In the genomic region with DNA sequence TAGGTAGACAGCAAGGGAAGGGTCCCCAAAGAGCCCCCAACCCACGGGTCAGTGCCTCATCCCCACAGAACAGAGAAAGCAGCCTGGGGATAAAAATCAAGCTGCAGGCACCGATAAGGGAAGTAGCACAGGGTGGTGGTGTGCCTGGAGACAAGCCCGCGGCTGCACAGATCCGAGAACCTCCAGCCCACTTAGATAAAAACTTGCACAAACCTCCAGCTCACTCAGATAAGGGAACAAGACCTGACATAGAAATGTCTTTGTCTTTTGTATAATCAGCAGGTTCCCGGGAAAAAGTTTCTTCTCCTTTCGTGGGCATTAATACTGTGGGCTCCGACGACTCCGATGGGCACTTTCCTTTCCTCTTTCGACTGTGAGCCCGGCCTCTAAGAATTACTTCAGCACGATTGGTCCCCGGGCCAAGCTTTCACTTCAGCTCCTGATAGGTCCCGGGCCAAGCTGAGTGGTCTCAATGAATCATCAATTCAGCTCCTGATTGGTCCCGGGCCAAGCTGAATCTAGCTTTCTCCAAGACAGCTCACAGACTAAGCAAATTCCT, we compare ENCODE assay signal across 1 cellular context.
TF ChIP-seq lines count a peak whose summit lies in the region.

No MANE protein-coding gene starts in this region.

TF ChIP-seq in K562, 482 proteins besides CTCF, POLR2A, EP300 and RAD21 (continues in another document):
- TF ChIP-seq TEAD4 (IDR thresholded peaks at IDR 0.05; ENCODE audit: low read length) (peak; percentile 96), TEAD4 (CRISPR knock-in tag; IDR thresholded peaks at IDR 0.05; ENCODE audit: borderline replicate concordance) (no peak), BDP1 (IDR thresholded peaks at IDR 0.05; ENCODE audit: insufficient read depth, insufficient read length) (no peak), RFX7 (CRISPR knock-in tag; IDR thresholded peaks at IDR 0.05) (no peak), ZNF830 (CRISPR knock-in tag; IDR thresholded peaks at IDR 0.05) (no peak), ZNF589 (CRISPR knock-in tag; IDR thresholded peaks at IDR 0.05; ENCODE audit: low read depth) (peak; percentile 63; the same call in 1 of the 2 replicates), ARNT (IDR thresholded peaks at IDR 0.05) (no peak), MEF2D (tag; conservative IDR thresholded peaks at IDR 0.05; ENCODE audit: low read depth) (no peak), TCF3 (CRISPR knock-in tag; IDR thresholded peaks at IDR 0.05) (peak; percentile 88), FUS (optimal IDR thresholded peaks at IDR 0.05; ENCODE audit: low read depth, low read length) (no peak), ZEB2 (IDR thresholded peaks at IDR 0.05) (peak; percentile 19; the same call in 1 of the 2 replicates), HMG20A (CRISPR knock-in tag; conservative IDR thresholded peaks at IDR 0.05) (no peak), E2F3 (CRISPR knock-in tag; IDR thresholded peaks at IDR 0.05) (no peak), SMARCC2 (IDR thresholded peaks at IDR 0.05; ENCODE audit: low read depth) (peak; percentile 68; the same call in 1 of the 2 replicates), TAL1 (IDR thresholded peaks at IDR 0.05) (peak; percentile 93), ZSCAN32 (CRISPR knock-in tag; IDR thresholded peaks at IDR 0.05) (no peak), ZZZ3 (IDR thresholded peaks at IDR 0.05) (no peak), FOXA3 (CRISPR knock-in tag; conservative IDR thresholded peaks at IDR 0.05 in 1 of 2, IDR thresholded peaks at IDR 0.05 in 1 of 2) (no peak), ELF4 (CRISPR knock-in tag; IDR thresholded peaks at IDR 0.05) (no peak), POLR3A (IDR thresholded peaks at IDR 0.05; ENCODE audit: borderline replicate concordance, extremely low read depth, insufficient read depth, insufficient read length) (no peak), CTBP1 (IDR thresholded peaks at IDR 0.05; ENCODE audit: borderline replicate concordance) (peak; percentile 57; the same call in 1 of the 2 replicates), CHD2 (IDR thresholded peaks at IDR 0.05; ENCODE audit: low read depth, low read length) (no peak), HNRNPUL1 (IDR thresholded peaks at IDR 0.05; ENCODE audit: low read length) (no peak), NFIC (IDR thresholded peaks at IDR 0.05) (peak; percentile 78)
- TF ChIP-seq, protein P1, sequence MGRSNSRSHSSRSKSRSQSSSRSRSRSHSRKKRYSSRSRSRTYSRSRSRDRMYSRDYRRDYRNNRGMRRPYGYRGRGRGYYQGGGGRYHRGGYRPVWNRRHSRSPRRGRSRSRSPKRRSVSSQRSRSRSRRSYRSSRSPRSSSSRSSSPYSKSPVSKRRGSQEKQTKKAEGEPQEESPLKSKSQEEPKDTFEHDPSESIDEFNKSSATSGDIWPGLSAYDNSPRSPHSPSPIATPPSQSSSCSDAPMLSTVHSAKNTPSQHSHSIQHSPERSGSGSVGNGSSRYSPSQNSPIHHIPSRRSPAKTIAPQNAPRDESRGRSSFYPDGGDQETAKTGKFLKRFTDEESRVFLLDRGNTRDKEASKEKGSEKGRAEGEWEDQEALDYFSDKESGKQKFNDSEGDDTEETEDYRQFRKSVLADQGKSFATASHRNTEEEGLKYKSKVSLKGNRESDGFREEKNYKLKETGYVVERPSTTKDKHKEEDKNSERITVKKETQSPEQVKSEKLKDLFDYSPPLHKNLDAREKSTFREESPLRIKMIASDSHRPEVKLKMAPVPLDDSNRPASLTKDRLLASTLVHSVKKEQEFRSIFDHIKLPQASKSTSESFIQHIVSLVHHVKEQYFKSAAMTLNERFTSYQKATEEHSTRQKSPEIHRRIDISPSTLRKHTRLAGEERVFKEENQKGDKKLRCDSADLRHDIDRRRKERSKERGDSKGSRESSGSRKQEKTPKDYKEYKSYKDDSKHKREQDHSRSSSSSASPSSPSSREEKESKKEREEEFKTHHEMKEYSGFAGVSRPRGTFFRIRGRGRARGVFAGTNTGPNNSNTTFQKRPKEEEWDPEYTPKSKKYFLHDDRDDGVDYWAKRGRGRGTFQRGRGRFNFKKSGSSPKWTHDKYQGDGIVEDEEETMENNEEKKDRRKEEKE (IDR thresholded peaks at IDR 0.05; ENCODE audit: borderline replicate concordance in 1 of 2, control insufficient read depth in 1 of 2, low read depth in 2 of 2, low read length in 1 of 2), result no peak
- TF ChIP-seq, protein P2, sequence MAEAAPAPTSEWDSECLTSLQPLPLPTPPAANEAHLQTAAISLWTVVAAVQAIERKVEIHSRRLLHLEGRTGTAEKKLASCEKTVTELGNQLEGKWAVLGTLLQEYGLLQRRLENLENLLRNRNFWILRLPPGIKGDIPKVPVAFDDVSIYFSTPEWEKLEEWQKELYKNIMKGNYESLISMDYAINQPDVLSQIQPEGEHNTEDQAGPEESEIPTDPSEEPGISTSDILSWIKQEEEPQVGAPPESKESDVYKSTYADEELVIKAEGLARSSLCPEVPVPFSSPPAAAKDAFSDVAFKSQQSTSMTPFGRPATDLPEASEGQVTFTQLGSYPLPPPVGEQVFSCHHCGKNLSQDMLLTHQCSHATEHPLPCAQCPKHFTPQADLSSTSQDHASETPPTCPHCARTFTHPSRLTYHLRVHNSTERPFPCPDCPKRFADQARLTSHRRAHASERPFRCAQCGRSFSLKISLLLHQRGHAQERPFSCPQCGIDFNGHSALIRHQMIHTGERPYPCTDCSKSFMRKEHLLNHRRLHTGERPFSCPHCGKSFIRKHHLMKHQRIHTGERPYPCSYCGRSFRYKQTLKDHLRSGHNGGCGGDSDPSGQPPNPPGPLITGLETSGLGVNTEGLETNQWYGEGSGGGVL (CRISPR knock-in tag; IDR thresholded peaks at IDR 0.05), result no peak
- TF ChIP-seq, protein P3, sequence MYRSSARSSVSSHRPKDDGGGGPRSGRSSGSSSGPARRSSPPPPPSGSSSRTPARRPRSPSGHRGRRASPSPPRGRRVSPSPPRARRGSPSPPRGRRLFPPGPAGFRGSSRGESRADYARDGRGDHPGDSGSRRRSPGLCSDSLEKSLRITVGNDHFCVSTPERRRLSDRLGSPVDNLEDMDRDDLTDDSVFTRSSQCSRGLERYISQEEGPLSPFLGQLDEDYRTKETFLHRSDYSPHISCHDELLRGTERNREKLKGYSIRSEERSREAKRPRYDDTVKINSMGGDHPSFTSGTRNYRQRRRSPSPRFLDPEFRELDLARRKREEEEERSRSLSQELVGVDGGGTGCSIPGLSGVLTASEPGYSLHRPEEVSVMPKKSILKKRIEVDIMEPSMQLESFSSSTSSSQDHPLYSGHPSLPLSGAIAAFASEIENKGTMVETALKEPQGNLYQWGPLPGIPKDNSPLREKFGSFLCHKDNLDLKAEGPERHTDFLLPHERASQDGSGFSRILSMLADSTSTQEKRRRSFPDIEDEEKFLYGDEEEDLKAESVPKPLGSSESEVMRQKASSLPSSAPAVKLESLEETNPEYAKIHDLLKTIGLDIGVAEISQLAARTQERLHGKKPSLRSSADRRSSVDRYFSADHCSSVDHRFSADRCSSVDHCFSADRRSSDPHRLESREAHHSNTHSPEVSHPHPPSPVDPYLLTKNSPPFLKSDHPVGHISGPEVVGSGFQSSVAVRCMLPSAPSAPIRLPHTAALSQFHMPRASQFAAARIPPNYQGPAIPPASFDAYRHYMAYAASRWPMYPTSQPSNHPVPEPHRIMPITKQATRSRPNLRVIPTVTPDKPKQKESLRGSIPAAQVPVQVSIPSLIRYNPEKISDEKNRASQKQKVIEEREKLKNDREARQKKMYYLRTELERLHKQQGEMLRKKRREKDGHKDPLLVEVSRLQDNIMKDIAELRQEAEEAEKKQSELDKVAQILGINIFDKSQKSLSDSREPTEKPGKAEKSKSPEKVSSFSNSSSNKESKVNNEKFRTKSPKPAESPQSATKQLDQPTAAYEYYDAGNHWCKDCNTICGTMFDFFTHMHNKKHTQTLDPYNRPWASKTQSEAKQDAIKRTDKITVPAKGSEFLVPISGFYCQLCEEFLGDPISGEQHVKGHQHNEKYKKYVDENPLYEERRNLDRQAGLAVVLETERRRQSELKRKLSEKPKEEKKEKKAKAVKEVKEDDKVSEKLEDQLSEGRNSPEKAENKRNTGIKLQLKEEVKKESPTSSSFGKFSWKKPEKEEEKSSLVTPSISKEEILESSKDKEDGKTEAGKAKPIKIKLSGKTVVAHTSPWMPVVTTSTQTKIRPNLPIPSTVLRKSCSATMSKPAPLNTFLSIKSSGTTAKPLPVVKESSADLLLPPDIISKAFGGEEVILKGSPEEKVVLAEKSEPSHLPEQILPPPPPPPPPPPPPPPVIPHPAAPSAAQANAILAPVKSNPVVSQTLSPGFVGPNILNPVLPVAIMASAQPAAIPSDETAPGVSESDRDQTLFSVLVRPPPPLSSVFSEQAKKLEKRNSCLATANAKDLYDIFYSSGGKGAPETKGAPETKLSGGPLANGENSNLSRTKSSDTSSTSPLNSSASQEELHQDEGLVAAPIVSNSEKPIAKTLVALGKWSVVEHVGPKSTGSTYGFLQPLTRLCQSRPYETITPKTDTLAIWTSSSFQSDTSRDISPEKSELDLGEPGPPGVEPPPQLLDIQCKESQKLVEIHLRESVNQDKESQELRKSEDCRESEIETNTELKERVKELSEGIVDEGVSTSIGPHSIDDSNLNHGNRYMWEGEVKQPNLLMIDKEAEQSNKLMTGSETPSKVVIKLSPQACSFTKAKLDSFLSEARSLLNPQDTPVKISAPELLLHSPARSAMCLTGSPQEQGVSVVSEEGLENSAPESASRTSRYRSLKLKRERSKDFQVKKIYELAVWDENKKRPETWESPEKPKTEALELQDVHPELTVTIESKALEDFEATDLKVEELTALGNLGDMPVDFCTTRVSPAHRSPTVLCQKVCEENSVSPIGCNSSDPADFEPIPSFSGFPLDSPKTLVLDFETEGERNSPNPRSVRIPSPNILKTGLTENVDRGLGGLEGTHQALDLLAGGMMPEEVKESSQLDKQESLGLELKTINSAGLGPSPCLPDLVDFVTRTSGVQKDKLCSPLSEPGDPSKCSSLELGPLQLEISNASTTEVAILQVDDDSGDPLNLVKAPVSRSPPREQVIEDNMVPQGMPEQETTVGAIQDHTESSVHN (IDR thresholded peaks at IDR 0.05; ENCODE audit: borderline replicate concordance in 1 of 2, low read depth in 1 of 2), result no peak
- TF ChIP-seq, protein P4, sequence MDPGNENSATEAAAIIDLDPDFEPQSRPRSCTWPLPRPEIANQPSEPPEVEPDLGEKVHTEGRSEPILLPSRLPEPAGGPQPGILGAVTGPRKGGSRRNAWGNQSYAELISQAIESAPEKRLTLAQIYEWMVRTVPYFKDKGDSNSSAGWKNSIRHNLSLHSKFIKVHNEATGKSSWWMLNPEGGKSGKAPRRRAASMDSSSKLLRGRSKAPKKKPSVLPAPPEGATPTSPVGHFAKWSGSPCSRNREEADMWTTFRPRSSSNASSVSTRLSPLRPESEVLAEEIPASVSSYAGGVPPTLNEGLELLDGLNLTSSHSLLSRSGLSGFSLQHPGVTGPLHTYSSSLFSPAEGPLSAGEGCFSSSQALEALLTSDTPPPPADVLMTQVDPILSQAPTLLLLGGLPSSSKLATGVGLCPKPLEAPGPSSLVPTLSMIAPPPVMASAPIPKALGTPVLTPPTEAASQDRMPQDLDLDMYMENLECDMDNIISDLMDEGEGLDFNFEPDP (CRISPR knock-in tag; IDR thresholded peaks at IDR 0.05), result no peak
- TF ChIP-seq, protein P5, sequence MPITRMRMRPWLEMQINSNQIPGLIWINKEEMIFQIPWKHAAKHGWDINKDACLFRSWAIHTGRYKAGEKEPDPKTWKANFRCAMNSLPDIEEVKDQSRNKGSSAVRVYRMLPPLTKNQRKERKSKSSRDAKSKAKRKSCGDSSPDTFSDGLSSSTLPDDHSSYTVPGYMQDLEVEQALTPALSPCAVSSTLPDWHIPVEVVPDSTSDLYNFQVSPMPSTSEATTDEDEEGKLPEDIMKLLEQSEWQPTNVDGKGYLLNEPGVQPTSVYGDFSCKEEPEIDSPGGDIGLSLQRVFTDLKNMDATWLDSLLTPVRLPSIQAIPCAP (CRISPR knock-in tag; IDR thresholded peaks at IDR 0.05; ENCODE audit: borderline replicate concordance), result no peak
- TF ChIP-seq, protein P6, sequence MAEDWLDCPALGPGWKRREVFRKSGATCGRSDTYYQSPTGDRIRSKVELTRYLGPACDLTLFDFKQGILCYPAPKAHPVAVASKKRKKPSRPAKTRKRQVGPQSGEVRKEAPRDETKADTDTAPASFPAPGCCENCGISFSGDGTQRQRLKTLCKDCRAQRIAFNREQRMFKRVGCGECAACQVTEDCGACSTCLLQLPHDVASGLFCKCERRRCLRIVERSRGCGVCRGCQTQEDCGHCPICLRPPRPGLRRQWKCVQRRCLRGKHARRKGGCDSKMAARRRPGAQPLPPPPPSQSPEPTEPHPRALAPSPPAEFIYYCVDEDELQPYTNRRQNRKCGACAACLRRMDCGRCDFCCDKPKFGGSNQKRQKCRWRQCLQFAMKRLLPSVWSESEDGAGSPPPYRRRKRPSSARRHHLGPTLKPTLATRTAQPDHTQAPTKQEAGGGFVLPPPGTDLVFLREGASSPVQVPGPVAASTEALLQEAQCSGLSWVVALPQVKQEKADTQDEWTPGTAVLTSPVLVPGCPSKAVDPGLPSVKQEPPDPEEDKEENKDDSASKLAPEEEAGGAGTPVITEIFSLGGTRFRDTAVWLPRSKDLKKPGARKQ (CRISPR knock-in tag; IDR thresholded peaks at IDR 0.05), result no peak
